Comparison of ENCODE assay signal across 8 cellular contexts in genomic region chr13:48304132-48304876, GRCh38. TPM values are rescaled to one million over a fixed set of nuclear protein-coding genes. Genes with fewer than 3 reads are reported as not detected.
DNase-seq lines count a peak whose midpoint lies in the region; ATAC-seq and TF ChIP-seq lines count a peak whose summit lies in the region.

No MANE protein-coding gene starts in this region.

- 0% methylated on average over 32 to 36 of the region's 37 CpGs for WGBS in lower leg skin, 2 donors
- under 1% methylated on average over 32 of the region's 37 CpGs for WGBS in suprapubic skin

- no peaks in the 10 kb centered on the region for H3K9me3 ChIP-seq in suprapubic skin

- ATAC-seq in GM21360 (IDR thresholded peaks at IDR 0.05; ENCODE audit: unreplicated experiment), result peak; percentile 62
- ATAC-seq in HG03558 (IDR thresholded peaks at IDR 0.05; ENCODE audit: extremely low read depth, unreplicated experiment), result peak; percentile 83

- peak; percentile 54 for DNase-seq in NCI-H748 (lab: John Stamatoyannopoulos, UW; ENCODE audit: unreplicated experiment)
- no peak for DNase-seq in NCI-H748 treated with DMSO at 0.1 percent for 48 hours (lab: John Stamatoyannopoulos, UW)
- DNase-seq in SKM-1 treated with dmso at 0.1 percent for 144 hours (lab: John Stamatoyannopoulos, UW; ENCODE audit: unreplicated experiment), result peak; percentile 56
- peak; percentile 21 to 57 for DNase-seq in dermis microvascular lymphatic vessel endothelial cell (ENCODE audit: low read depth in 2 of 2)
- DNase-seq in lower leg skin (ENCODE audit: low spot score in 2 of 2), result peak in 1 of 2 donors; percentile 87
- no peak for DNase-seq in suprapubic skin (ENCODE audit: low spot score in 2 of 2)

- intact Hi-C loops in lower leg skin (cut with DNase I; ENCODE audit: low total_unique reads), result no loop called here

- no peak for TF ChIP-seq EP300 in suprapubic skin (IDR thresholded peaks at IDR 0.05)

- peak overlapping the region; percentile 97 for H3K27ac ChIP-seq in suprapubic skin

- H3K4me3 ChIP-seq in lower leg skin (ENCODE audit: low read depth, poor library complexity, severe bottlenecking), result peak overlapping the region; percentile 98
- peak overlapping the region; percentile 87 for H3K4me3 ChIP-seq in suprapubic skin

- TF ChIP-seq CTCF in lower leg skin (IDR thresholded peaks at IDR 0.05) (no peak), suprapubic skin (IDR thresholded peaks at IDR 0.05) (no peak)

- H3K36me3 ChIP-seq in suprapubic skin, result peaks cover 5% of the 10 kb centered on the region

- no peak for TF ChIP-seq POLR2A in lower leg skin (IDR thresholded peaks at IDR 0.05)
- TF ChIP-seq POLR2A in suprapubic skin (IDR thresholded peaks at IDR 0.05), result no peak

- H3K4me1 ChIP-seq in suprapubic skin, result peaks cover 23% of the 10 kb centered on the region

- H3K27me3 ChIP-seq in suprapubic skin, result no peaks in the 10 kb centered on the region

RNA-seq across cellular contexts. Expression of gene RB1, which starts 0.8 kb away (rescaled TPM):
- total RNA-seq in dermis microvascular lymphatic vessel endothelial cell (24.4 and 27.6 TPM in 2 replicates), lower leg skin (10 to 100 TPM; 15.8 to 20.0 (median 16.4) TPM), suprapubic skin (10 to 100 TPM; 18.0 to 31.5 (median 20.7) TPM)

Comparison
In these comparisons a context has a peak if more than half of its experiments do, and no peak if none do; other contexts are left out.
1. DNase-seq: peak in NCI-H748 (single experiment), SKM-1 treated with dmso at 0.1 percent for 144 hours (single experiment) and dermis microvascular lymphatic vessel endothelial cell (2 of 2); none in NCI-H748 treated with DMSO at 0.1 percent for 48 hours (single experiment) and suprapubic skin (0 of 2).